In the genomic region with DNA sequence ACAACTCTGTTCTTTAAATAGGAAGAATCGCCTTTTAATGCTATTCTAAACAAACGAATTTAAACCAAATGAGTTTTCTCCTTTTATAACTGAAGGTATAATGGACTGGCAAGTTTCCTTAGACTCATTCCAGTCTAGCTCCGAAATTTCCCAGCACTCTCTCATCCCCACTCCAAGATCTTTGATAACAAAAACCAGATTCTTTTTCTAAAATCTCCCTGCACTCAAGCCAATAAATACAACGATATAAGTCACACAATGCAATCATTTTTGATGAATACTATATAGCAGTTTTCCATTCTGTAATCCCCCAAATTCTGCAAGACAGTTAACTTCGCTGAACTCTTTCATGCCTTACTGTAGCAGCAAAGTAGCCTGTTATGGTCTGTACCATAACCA, we compare ENCODE assay signal across 8 cellular contexts. TPM values are rescaled to one million over a fixed set of nuclear protein-coding genes. Genes with fewer than 3 reads are reported as not detected.
DNase-seq lines count a peak whose midpoint lies in the region; TF ChIP-seq lines count a peak whose summit lies in the region.

No MANE protein-coding gene starts in this region.

- no peaks in the 10 kb centered on the region for H3K9me2 ChIP-seq in hepatocyte (replicated peaks; ENCODE audit: insufficient read depth)

- no peaks in the 10 kb centered on the region for H4K20me1 ChIP-seq in H9 (ENCODE audit: control insufficient read depth, insufficient read depth, insufficient read length)
- peaks cover 66% of the 10 kb centered on the region for H4K20me1 ChIP-seq in hepatocyte (ENCODE audit: insufficient read depth, poor library complexity, severe bottlenecking)

- H3K9me3 Mint-ChIP-seq in H9 = no peaks in the 10 kb centered on the region

- no peak overlapping the region for H4K8ac ChIP-seq in H9 (replicated peaks; ENCODE audit: insufficient read length, low read depth, low read length)

- no peak overlapping the region for H2BK12ac ChIP-seq in H9 (ENCODE audit: insufficient read length, low read depth, low read length)

- H3K4me2 ChIP-seq in H9 (ENCODE audit: insufficient read depth, insufficient read length, low read length) (peak overlapping the region; percentile 96), hepatocyte (peak overlapping the region; percentile 91)

- TF ChIP-seq CTCF in H9 (conservative IDR thresholded peaks at IDR 0.05) (no peak), WI38 (IDR thresholded peaks at IDR 0.05; ENCODE audit: low read depth, low read length) (no peak), hepatocyte (IDR thresholded peaks at IDR 0.05; ENCODE audit: poor library complexity) (no peak)

- no peaks in the 10 kb centered on the region for H3K79me1 ChIP-seq in H9 (ENCODE audit: insufficient read depth, low read depth, low read length, poor library complexity, severe bottlenecking)

- H3K27ac Mint-ChIP-seq in H9 = no peak overlapping the region

- no peak overlapping the region for H3K4ac ChIP-seq in H9 (ENCODE audit: low read depth, low read length)

- peaks cover 12% of the 10 kb centered on the region for H3K23me2 ChIP-seq in H9 (ENCODE audit: insufficient read length, low read depth, low read length, poor library complexity, severe bottlenecking)

- H3K27me3 Mint-ChIP-seq in H9 (ENCODE audit: low read depth) = no peaks in the 10 kb centered on the region

- H3K27ac ChIP-seq in H9 (ENCODE audit: insufficient read length, low read depth, low read length) = no peak overlapping the region
- peak overlapping the region; percentile 94 for H3K27ac ChIP-seq in hepatocyte
- peak overlapping the region in 14 of 21 experiments; percentile 28 to 99 (median 94) for H3K27ac ChIP-seq in skin epidermis

- no peak overlapping the region for H2AK5ac ChIP-seq in H9 (ENCODE audit: insufficient read length, low read length)

- H3T11ph ChIP-seq in H9 (ENCODE audit: low read length) = no peak overlapping the region

- H2BK120ac ChIP-seq in H9 (ENCODE audit: low read depth, low read length, poor library complexity, severe bottlenecking) = no peak overlapping the region

- no peaks in the 10 kb centered on the region for H3K9me3 ChIP-seq in H9 (ENCODE audit: control insufficient read depth, low read depth, low read length)
- H3K9me3 ChIP-seq in hepatocyte (ENCODE audit: low read depth) = no peaks in the 10 kb centered on the region

- no peak overlapping the region for H2AFZ ChIP-seq in H9 (ENCODE audit: low read length)
- H2AFZ ChIP-seq in hepatocyte = no peak overlapping the region

- H3K4me1 Mint-ChIP-seq in H9 = peaks cover 30 to 35% of the 10 kb centered on the region in 2 experiments

- no CpG with 5 or more reads among the region's 5 CpGs for WGBS in H9 (ENCODE audit: extremely low coverage, insufficient read length, low lambda C conversion rate)
- 4% methylated on average over 5 of the region's 5 CpGs for WGBS in hepatocyte (ENCODE audit: low lambda C conversion rate, missing lambda C conversion rate)

- H3K9ac ChIP-seq in H9 (ENCODE audit: extremely low read depth, insufficient read length, low read length) = peak overlapping the region; percentile 78

- peak overlapping the region; percentile 92 to 97 for H3K4me3 Mint-ChIP-seq in H9

- H3K79me2 ChIP-seq in H9 (ENCODE audit: insufficient read depth, low read length) = peaks cover 40% of the 10 kb centered on the region
- peaks cover 72% of the 10 kb centered on the region for H3K79me2 ChIP-seq in hepatocyte

- H3K27me3 ChIP-seq in H9 (ENCODE audit: insufficient read depth, low read length) (no peaks in the 10 kb centered on the region), hepatocyte (no peaks in the 10 kb centered on the region)

- no peak overlapping the region for H2BK20ac ChIP-seq in H9 (ENCODE audit: low read depth, low read length, poor library complexity, severe bottlenecking)

- DNase-seq in H9 = no peak
- DNase-seq in hepatocyte (ENCODE audit: low spot score) = no peak
- DNase-seq in CD1c-positive myeloid dendritic cell (ENCODE audit: extremely low spot score) = no peak
- no peak for DNase-seq in middle frontal gyrus (ENCODE audit: extremely low spot score, low spot score)
- DNase-seq in SW480 (ENCODE audit: low spot score) = no peak
- no peak for DNase-seq in NCI-H146 treated with DMSO at 0.1 percent for 48 hours (lab: John Stamatoyannopoulos, UW; ENCODE audit: unreplicated experiment)

- H2BK5ac ChIP-seq in H9 (ENCODE audit: insufficient read length, low read length) = no peak overlapping the region

- H3K4me1 ChIP-seq in H9 (ENCODE audit: insufficient read depth, low read length) (peaks cover 4% of the 10 kb centered on the region; the same call in 1 of the 2 replicates), hepatocyte (ENCODE audit: insufficient read depth) (peaks cover 20% of the 10 kb centered on the region)

- H4K5ac ChIP-seq in H9 (ENCODE audit: insufficient read length, low read depth, low read length) = no peak overlapping the region

- H3K18ac ChIP-seq in H9 (ENCODE audit: insufficient read length, low read depth, low read length) = no peak overlapping the region

- H2BK15ac ChIP-seq in H9 (ENCODE audit: low read depth, low read length) = no peak overlapping the region

- no peak overlapping the region for H3K14ac ChIP-seq in H9 (ENCODE audit: insufficient read depth, low read length)

- peak overlapping the region; percentile 99 for H3K4me3 ChIP-seq in WI38 (ENCODE audit: low read depth, low read length)
- peak overlapping the region; percentile 82 for H3K4me3 ChIP-seq in hepatocyte
- peak overlapping the region; percentile 83 to 100 (median 97) for H3K4me3 ChIP-seq in skin epidermis

- H3K23ac ChIP-seq in H9 (ENCODE audit: insufficient read length, low read depth, low read length) = no peak overlapping the region

- no peak overlapping the region for H3K56ac ChIP-seq in H9 (ENCODE audit: insufficient read length, low read depth, low read length)

- peaks cover 7 to 29% (median 16%) of the 10 kb centered on the region in 3 experiments; a peak in 6 of 7 replicates for H3K36me3 Mint-ChIP-seq in H9 (ENCODE audit: insufficient read depth in 1 of 3, low read depth in 3 of 3)

- H3K36me3 ChIP-seq in hepatocyte (replicated peaks; ENCODE audit: insufficient read depth, low read depth) = no peaks in the 10 kb centered on the region

- no peak overlapping the region for H4K91ac ChIP-seq in H9 (ENCODE audit: insufficient read length, low read depth, low read length)

RNA-seq across cellular contexts. Expression of gene OGA, which starts 1.9 kb away (rescaled TPM):
- total RNA-seq in H9 (2021) (120 and 125 TPM in 2 replicates), hepatocyte (66.4 and 76.8 TPM in 2 replicates)
- polyA plus RNA-seq in hepatocyte = 46.1 and 55.7 TPM in 2 replicates

RNA-seq across cellular contexts. Expression of gene KCNIP2, which starts 27.2 kb away (rescaled TPM):
- total RNA-seq in H9 (2021) (2.6 and 3.0 TPM in 2 replicates), hepatocyte (0.36 and 0.87 TPM in 2 replicates)
- 0.96 and 1.0 TPM in 2 replicates for polyA plus RNA-seq in hepatocyte

RNA-seq across cellular contexts. Expression of gene NPM3, which starts 33.1 kb away (rescaled TPM):
- 133 and 139 TPM in 2 replicates for total RNA-seq in H9 (2021)
- 69.4 and 71.6 TPM in 2 replicates for total RNA-seq in hepatocyte
- 4.0 and 5.1 TPM in 2 replicates for polyA plus RNA-seq in hepatocyte

RNA-seq across cellular contexts. Expression of gene FGF8, which starts 40.5 kb away (rescaled TPM):
- 14.3 and 20.2 TPM in 2 replicates for total RNA-seq in H9 (2021)
- total RNA-seq in hepatocyte = not detected in 2 replicates
- polyA plus RNA-seq in hepatocyte = not detected in 2 replicates
